In genomic region chr5:78886650-78887230, GRCh38 we compare ENCODE assay signal across 9 cellular contexts.
DNase-seq lines count a peak whose midpoint lies in the region; ATAC-seq and TF ChIP-seq lines count a peak whose summit lies in the region.
"Had no signal": no experiment of that assay in that cellular context is flagged by ENCODE, and none has a peak within 500 bp of the region (broad histone marks: within the 10 kb centered on the region; RNA-seq: fewer than 3 reads in every experiment).

No MANE protein-coding gene starts in this region.

- H3K4me3 Mint-ChIP-seq in activated T-helper 17 cell treated with anti-CD3 and anti-CD28 coated beads, Interleukin-2, amount 50 U/mL, for 72 hours: no peak overlapping the region
- H3K4me3 Mint-ChIP-seq: activated CD4-positive, alpha-beta T cell treated with anti-CD3 and anti-CD28 coated beads for 36 hours had no signal

- DNase-seq in GM23248 (peak; percentile 47), adrenal gland (no peak), right lobe of liver (no peak), inferior parietal cortex (ENCODE audit: extremely low spot score) (no peak), MG63 (no peak), MV-4-11 (lab: John Stamatoyannopoulos, UW) (no peak)

- H3K27ac ChIP-seq in BLaER1 treated with 17β-estradiol and CSF1 and Interleukin-3, amounts not matched to agents 10 nM and 100 nM: no peak overlapping the region
- H3K27ac ChIP-seq in GM23248 (no peak overlapping the region), adrenal gland (no peak overlapping the region), right lobe of liver (no peak overlapping the region)

- H3K79me2 ChIP-seq in GM23248 (ENCODE audit: insufficient read depth): no peaks in the 10 kb centered on the region

- no peaks in the 10 kb centered on the region; the same call in 1 of the 2 replicates for H3K9me2 ChIP-seq in GM23248 (ENCODE audit: insufficient read depth)

- TF ChIP-seq POLR2A in adrenal gland (IDR thresholded peaks at IDR 0.05): no peak
- TF ChIP-seq POLR2A in right lobe of liver (IDR thresholded peaks at IDR 0.05): no peak

- TF ChIP-seq CTCF in adrenal gland (IDR thresholded peaks at IDR 0.05) (peak; percentile 19 to 65 (median 50)), right lobe of liver (IDR thresholded peaks at IDR 0.05) (peak; percentile 20 to 69 (median 67))

- H3K9ac ChIP-seq in BLaER1 treated with 17β-estradiol and CSF1 and Interleukin-3, amounts not matched to agents 10 nM and 100 nM: no peak overlapping the region
- no peak overlapping the region for H3K9ac ChIP-seq in GM23248

- H4K20me1 ChIP-seq in BLaER1 treated with 17β-estradiol and CSF1 and Interleukin-3, amounts not matched to agents 10 nM and 100 nM: peaks cover 0 to 6% (median 0%) of the 10 kb centered on the region in 11 experiments; a peak in 4 of 22 replicates
- H4K20me1 ChIP-seq in GM23248 (ENCODE audit: insufficient read depth): no peaks in the 10 kb centered on the region

- no peaks in the 10 kb centered on the region for H3K9me3 ChIP-seq in BLaER1 treated with 17β-estradiol and CSF1 and Interleukin-3, amounts not matched to agents 10 nM and 100 nM (replicated peaks in 1 of 11)
- H3K9me3 ChIP-seq in GM23248 (ENCODE audit: low read depth) (no peaks in the 10 kb centered on the region), adrenal gland (replicated peaks in 1 of 3) (no peaks in the 10 kb centered on the region), right lobe of liver (no peaks in the 10 kb centered on the region), MG63 (no peaks in the 10 kb centered on the region)

- peaks cover 0 to 39% (median 16%) of the 10 kb centered on the region in 11 experiments; a peak in 15 of 22 replicates for H3K36me3 ChIP-seq in BLaER1 treated with 17β-estradiol and CSF1 and Interleukin-3, amounts not matched to agents 10 nM and 100 nM
- H3K36me3 ChIP-seq in GM23248 (ENCODE audit: low read depth): no peaks in the 10 kb centered on the region
- no peaks in the 10 kb centered on the region for H3K36me3 ChIP-seq in adrenal gland (replicated peaks in 1 of 2)
- H3K36me3 ChIP-seq in right lobe of liver: peaks cover 0 to 6% (median 0%) of the 10 kb centered on the region in 4 donors
- H3K36me3 ChIP-seq in MG63: no peaks in the 10 kb centered on the region

- H2AFZ ChIP-seq in GM23248: no peak overlapping the region

- H3K4me3 ChIP-seq in BLaER1 treated with 17β-estradiol and CSF1 and Interleukin-3, amounts not matched to agents 10 nM and 100 nM: no peak overlapping the region
- H3K4me3 ChIP-seq in GM23248 (no peak overlapping the region), adrenal gland (no peak overlapping the region), right lobe of liver (no peak overlapping the region), MG63 (no peak overlapping the region)

- H3F3A ChIP-seq in GM23248 (ENCODE audit: insufficient read depth): peaks cover 13% of the 10 kb centered on the region

- in situ Hi-C loops in GM23248 (cut with MboI): no loop called here

- no peaks in the 10 kb centered on the region for H3K27me3 Mint-ChIP-seq in activated T-helper 17 cell treated with anti-CD3 and anti-CD28 coated beads, Interleukin-2, amount 50 U/mL, for 72 hours
- H3K27me3 Mint-ChIP-seq: activated CD4-positive, alpha-beta T cell treated with anti-CD3 and anti-CD28 coated beads for 36 hours had no signal

- WGBS in GM23248 (ENCODE audit: low coverage in 1 of 2, low lambda C conversion rate in 2 of 2, missing lambda C conversion rate in 2 of 2), 2 experiments: 60 to 61% methylated on average over 2 of the region's 2 CpGs
- 69 to 88% (median 83%) methylated on average over 2 of the region's 2 CpGs for WGBS in adrenal gland, 4 donors
- WGBS in right lobe of liver (ENCODE audit: insufficient coverage, low coverage, low lambda C conversion rate, missing lambda C conversion rate): 91% methylated on average over 2 of the region's 2 CpGs

- H3K4me1 ChIP-seq in BLaER1 treated with 17β-estradiol and CSF1 and Interleukin-3, amounts not matched to agents 10 nM and 100 nM: peaks cover 13 to 24% (median 14%) of the 10 kb centered on the region in 10 experiments
- H3K4me1 ChIP-seq in GM23248 (ENCODE audit: insufficient read depth) (peaks cover 8% of the 10 kb centered on the region), adrenal gland (replicated peaks in 1 of 2) (no peaks in the 10 kb centered on the region), right lobe of liver (no peaks in the 10 kb centered on the region)

- peak in 2 of 4 donors; percentile 27 to 34 for ATAC-seq in right lobe of liver
- ATAC-seq in activated T-helper 17 cell treated with anti-CD3 and anti-CD28 coated beads, Interleukin-2, amount 50 U/mL, for 72 hours (replicated peaks): no peak

- H3K27me3 ChIP-seq in BLaER1 treated with 17β-estradiol and CSF1 and Interleukin-3, amounts not matched to agents 10 nM and 100 nM: no peaks in the 10 kb centered on the region
- H3K27me3 ChIP-seq in GM23248 (replicated peaks; ENCODE audit: insufficient read depth) (no peaks in the 10 kb centered on the region), adrenal gland (no peaks in the 10 kb centered on the region), right lobe of liver (no peaks in the 10 kb centered on the region), MG63 (no peaks in the 10 kb centered on the region)

- peaks cover 14% of the 10 kb centered on the region for H3K4me1 Mint-ChIP-seq in activated T-helper 17 cell treated with anti-CD3 and anti-CD28 coated beads, Interleukin-2, amount 50 U/mL, for 72 hours

- intact Hi-C loops in adrenal gland (cut with DNase I) (no loop called here), right lobe of liver (cut with DNase I) (no loop called here)

- no peak overlapping the region for H3K27ac Mint-ChIP-seq in activated T-helper 17 cell treated with anti-CD3 and anti-CD28 coated beads, Interleukin-2, amount 50 U/mL, for 72 hours
- H3K27ac Mint-ChIP-seq: activated CD4-positive, alpha-beta T cell treated with anti-CD3 and anti-CD28 coated beads for 36 hours had no signal

- peaks cover 6% of the 10 kb centered on the region for H3K36me3 Mint-ChIP-seq in activated T-helper 17 cell treated with anti-CD3 and anti-CD28 coated beads, Interleukin-2, amount 50 U/mL, for 72 hours (ENCODE audit: low read depth)

- H3K4me2 ChIP-seq in BLaER1 treated with 17β-estradiol and CSF1 and Interleukin-3, amounts not matched to agents 10 nM and 100 nM: peak overlapping the region in 7 of 11 experiments; percentile 21 to 57 (median 34); a peak in 6 of 22 replicates
- H3K4me2 ChIP-seq in GM23248 (ENCODE audit: unreplicated experiment): no peak overlapping the region

- no peaks in the 10 kb centered on the region for H3K9me3 Mint-ChIP-seq in activated T-helper 17 cell treated with anti-CD3 and anti-CD28 coated beads, Interleukin-2, amount 50 U/mL, for 72 hours
